Comparison of ENCODE assay signal across 14 cellular contexts in the genomic region with DNA sequence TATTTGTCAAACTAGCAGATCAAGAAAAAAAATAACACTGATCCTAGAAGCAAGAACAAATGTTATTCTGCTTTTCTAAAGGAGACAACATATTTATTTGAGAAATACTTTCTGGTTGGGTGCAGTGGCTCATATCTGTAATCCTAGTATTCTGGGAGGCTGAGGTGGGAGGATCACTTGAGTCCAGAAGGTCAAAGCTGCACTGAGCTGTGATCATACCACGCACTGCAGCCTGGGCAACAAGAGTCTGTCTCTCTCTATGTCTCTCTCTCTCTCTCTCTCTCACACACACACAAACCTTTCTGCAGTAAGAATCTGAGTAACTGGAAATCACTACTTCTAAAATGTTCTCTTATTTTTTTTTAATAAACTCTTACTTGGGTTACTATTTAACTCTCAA. TPM values are rescaled to one million over a fixed set of nuclear protein-coding genes. Genes with fewer than 3 reads are reported as not detected.
A peak's percentile ranks its signal among the peaks of the same experiment; 100 is the strongest.
DNase-seq lines count a peak whose midpoint lies in the region; ATAC-seq, FAIRE-seq and TF ChIP-seq lines count a peak whose summit lies in the region.
"Had no signal": no experiment of that assay in that cellular context is flagged by ENCODE, and none has a peak within 500 bp of the region (broad histone marks: within the 10 kb centered on the region; RNA-seq: fewer than 3 reads in every experiment).

No MANE protein-coding gene starts in this region.

- H3K4me2 ChIP-seq in K562 (ENCODE audit: insufficient read depth, low read length), result no peak overlapping the region
- H3K4me2 ChIP-seq: BLaER1 had no signal

- peaks cover 54% of the 10 kb centered on the region for H3K36me3 ChIP-seq in K562 (ENCODE audit: control insufficient read depth, insufficient read depth, low read length)

- no peak overlapping the region for H3K9ac ChIP-seq in K562 (ENCODE audit: insufficient read depth in 1 of 2, low read depth in 2 of 2, low read length in 2 of 2)
- H3K9ac ChIP-seq: BLaER1 had no signal

- H2AFZ ChIP-seq in K562 (ENCODE audit: low read depth, low read length), result no peak overlapping the region

- H3K4me3 Mint-ChIP-seq in activated naive CD4-positive, alpha-beta T cell treated with anti-CD3 and anti-CD28 coated beads, Interleukin-2, amount 50 U/mL, for 24 hours, result no peak overlapping the region
- H3K4me3 Mint-ChIP-seq: HFFc6 had no signal

- CTCF ChIA-PET in K562 (lab: Yijun Ruan, JAX; ENCODE audit: low intra/inter-chr PET ratio), result no interaction called here

- POLR2A ChIA-PET in K562 (lab: Yijun Ruan, JAX), result interaction anchor here (0.6 kb wide), 1 partner anchor 192 kb away, joined by 4 read pairs; no protein-coding TSS in a partner anchor

- H4K20me1 ChIP-seq in K562 (replicated peaks; ENCODE audit: control insufficient read depth, insufficient read depth, low read length), result no peaks in the 10 kb centered on the region
- H4K20me1 ChIP-seq: BLaER1 had no signal

- H3K4me1 Mint-ChIP-seq in activated naive CD4-positive, alpha-beta T cell treated with anti-CD3 and anti-CD28 coated beads, Interleukin-2, amount 50 U/mL, for 24 hours, result no peaks in the 10 kb centered on the region

- no TSS peak for BruUV-seq in K562 (replicated peaks; lab: Mats Ljungman, UMichigan)

- peaks cover 21% of the 10 kb centered on the region for H3K36me3 Mint-ChIP-seq in activated naive CD4-positive, alpha-beta T cell treated with anti-CD3 and anti-CD28 coated beads, Interleukin-2, amount 50 U/mL, for 24 hours

- ATAC-seq in K562, result no peak

- TF ChIP-seq CTCF in K562 (IDR thresholded peaks at IDR 0.05 in 2 of 3, conservative IDR thresholded peaks at IDR 0.05 in 1 of 3; ENCODE audit: insufficient read depth in 2 of 3, low read depth in 1 of 3, low read length in 3 of 3), result no peak

- FAIRE-seq in K562 (lab: Jason Lieb, UNC), result peak; percentile 6

- in situ Hi-C loops in K562 (cut with MboI), result no loop called here

- no peaks in the 10 kb centered on the region for H3K9me3 Mint-ChIP-seq in activated naive CD4-positive, alpha-beta T cell treated with anti-CD3 and anti-CD28 coated beads, Interleukin-2, amount 50 U/mL, for 24 hours
- H3K9me3 Mint-ChIP-seq: HFFc6 had no signal

- H3K9me3 ChIP-seq in K562 (replicated peaks; ENCODE audit: control insufficient read depth, insufficient read depth, low read depth, low read length), result no peaks in the 10 kb centered on the region
- H3K9me3 ChIP-seq: BLaER1 had no signal

- no peaks in the 10 kb centered on the region for H3K9me1 ChIP-seq in K562 (ENCODE audit: control insufficient read depth, insufficient read depth, low read length)

- no peak overlapping the region for H3K4me3 ChIP-seq in K562
- H3K4me3 ChIP-seq: BLaER1 had no signal

- no peak for TF ChIP-seq POLR2A in K562 (conservative IDR thresholded peaks at IDR 0.05)

- intact Hi-C loops in K562 (cut with micrococcal nuclease), result no loop called here

- H3K27me3 Mint-ChIP-seq in activated naive CD4-positive, alpha-beta T cell treated with anti-CD3 and anti-CD28 coated beads, Interleukin-2, amount 50 U/mL, for 24 hours, result no peaks in the 10 kb centered on the region

- H3K27me3 ChIP-seq in K562 (ENCODE audit: control insufficient read depth in 2 of 2, insufficient read depth in 2 of 2, low read length in 2 of 2), result no peaks in the 10 kb centered on the region
- H3K27me3 ChIP-seq: BLaER1 had no signal

- H3K4me1 ChIP-seq in K562 (replicated peaks in 1 of 2; ENCODE audit: control insufficient read depth in 2 of 2, insufficient read depth in 2 of 2, low read length in 2 of 2), result no peaks in the 10 kb centered on the region
- H3K4me1 ChIP-seq: BLaER1 had no signal

- 85% methylated on average over 1 of the region's 1 CpG for WGBS in K562 (ENCODE audit: insufficient coverage, low coverage, missing lambda C conversion rate)

- no peaks in the 10 kb centered on the region for H3K79me2 ChIP-seq in K562 (ENCODE audit: control insufficient read depth, insufficient read depth, low read length)

- peak overlapping the region; percentile 24 for H3K27ac Mint-ChIP-seq in activated naive CD4-positive, alpha-beta T cell treated with anti-CD3 and anti-CD28 coated beads, Interleukin-2, amount 50 U/mL, for 24 hours
- H3K27ac Mint-ChIP-seq: HFFc6 had no signal

- no peak for TF ChIP-seq RAD21 in K562 (CRISPR knock-in tag; conservative IDR thresholded peaks at IDR 0.05 in 1 of 2, IDR thresholded peaks at IDR 0.05 in 1 of 2)

- DNase-seq in activated naive CD4-positive, alpha-beta T cell treated with Interleukin-2 at 50 U/mL for 16 hours, result no peak
- DNase-seq in K562 (ENCODE audit: extremely low read depth in 1 of 4, low spot score in 3 of 4) (no peak), left kidney (ENCODE audit: low read depth, low spot score) (peak; percentile 22), NCI-H1930 (lab: John Stamatoyannopoulos, UW) (no peak), occipital lobe (lab: John Stamatoyannopoulos, UW) (no peak), ureter (ENCODE audit: low spot score) (no peak)
- DNase-seq: 8988T, AML-193, DMS53, GF-D8, HCEC 1CT, HFFc6 had no signal

- no peak overlapping the region for H3K27ac ChIP-seq in K562 (ENCODE audit: extremely low read depth, low read depth, low read length)
- H3K27ac ChIP-seq: BLaER1 had no signal

- no peak for TF ChIP-seq EP300 in K562 (IDR thresholded peaks at IDR 0.05; ENCODE audit: low read length)

TF ChIP-seq in K562, 482 proteins besides CTCF, POLR2A, EP300 and RAD21:
- TF ChIP-seq ZFPM2 (CRISPR knock-in tag; IDR thresholded peaks at IDR 0.05) (no peak), TEAD2 (tag; IDR thresholded peaks at IDR 0.05) (no peak), KAT7 (CRISPR knock-in tag; IDR thresholded peaks at IDR 0.05; ENCODE audit: borderline replicate concordance) (no peak), ZNF124 (CRISPR knock-in tag; IDR thresholded peaks at IDR 0.05) (no peak), BRF1 (IDR thresholded peaks at IDR 0.05; ENCODE audit: borderline replicate concordance, extremely low read depth, insufficient read length) (no peak), RBM14 (IDR thresholded peaks at IDR 0.05; ENCODE audit: borderline replicate concordance, insufficient read depth, low read depth, low read length) (no peak), SMAD3 (CRISPR knock-in tag; conservative IDR thresholded peaks at IDR 0.05) (no peak), ZNF589 (CRISPR knock-in tag; IDR thresholded peaks at IDR 0.05; ENCODE audit: low read depth) (no peak), ESRRB (CRISPR knock-in tag; IDR thresholded peaks at IDR 0.05; ENCODE audit: borderline replicate concordance) (no peak), ZNF175 (CRISPR knock-in tag; IDR thresholded peaks at IDR 0.05; ENCODE audit: low read depth) (no peak), RAD51 (IDR thresholded peaks at IDR 0.05; ENCODE audit: borderline replicate concordance, low read depth) (no peak), ZNF766 (CRISPR knock-in tag; conservative IDR thresholded peaks at IDR 0.05) (no peak), ZNF316 (IDR thresholded peaks at IDR 0.05) (no peak), TRIM28 (IDR thresholded peaks at IDR 0.05) (no peak)

RNA-seq across cellular contexts. Expression of a gene that starts 31.2 kb away (rescaled TPM):
- 109 and 156 TPM in 2 replicates for total RNA-seq in K562 (2011; cell fraction: chromatin; rRNA removed; ENCODE audit: low replicate concordance)
- 69.1 and 85.2 TPM in 2 replicates for total RNA-seq in K562 (2011; cell fraction: nucleolus; rRNA removed)
- 122 and 176 TPM in 2 replicates for total RNA-seq in K562 (2011; cell fraction: nucleoplasm; rRNA removed)
- total RNA-seq in K562 (2014; rRNA removed) (53.6 and 64.4 TPM in 2 replicates), K562 (2014; rRNA removed; fragmentation: Illumina TruSeq; extraction: Trizol) (67.5 and 71.8 TPM in 2 replicates), K562 (2015; rRNA removed; fragmentation: Illumina TruSeq; extraction: Trizol) (51.0 and 58.7 TPM in 2 replicates), K562 (2021) (115 and 122 TPM in 2 replicates), occipital lobe (19.5 TPM), ureter (50.8 TPM)
- polyA plus RNA-seq in K562 (2011; rRNA removed) (89.2 and 108 TPM in 2 replicates), K562 (2014; fragmentation: Illumina TruSeq; extraction: Trizol) (120 and 133 TPM in 2 replicates), K562 (2014; fragmentation: Nextera tagmentation; extraction: Ambion mirVana) (100 to 1,000 TPM; 126 to 198 TPM), K562 (2014; rRNA removed) (54.8 and 58.6 TPM in 2 replicates)
- polyA plus RNA-seq in K562 (2011; cell fraction: cytosol; rRNA removed), result 37.6 and 47.6 TPM in 2 replicates
- polyA plus RNA-seq in K562 (2011; cell fraction: nucleus; rRNA removed), result 109 and 157 TPM in 2 replicates
- polyA plus RNA-seq in K562 (2012), result 86.3 and 96.6 TPM in 2 replicates
- 138 and 184 TPM in 2 replicates for polyA minus RNA-seq in K562 (2011; rRNA and poly(A)+ RNA removed)
- polyA minus RNA-seq in K562 (2011; cell fraction: cytosol; rRNA and poly(A)+ RNA removed), result 40.4 and 45.1 TPM in 2 replicates
- polyA minus RNA-seq in K562 (2011; cell fraction: nucleus; rRNA and poly(A)+ RNA removed), result 43.6 and 99.0 TPM in 2 replicates

RNA-seq across cellular contexts. Expression of a gene that starts 31.4 kb away (rescaled TPM):
- total RNA-seq in K562 (2011; cell fraction: chromatin; rRNA removed; ENCODE audit: low replicate concordance), result 88.1 and 106 TPM in 2 replicates
- total RNA-seq in K562 (2011; cell fraction: nucleolus; rRNA removed), result 51.9 and 58.0 TPM in 2 replicates
- 48.1 and 55.9 TPM in 2 replicates for total RNA-seq in K562 (2011; cell fraction: nucleoplasm; rRNA removed)
- 70.5 and 74.5 TPM in 2 replicates for total RNA-seq in K562 (2014; rRNA removed)
- total RNA-seq in K562 (2014; rRNA removed; fragmentation: Illumina TruSeq; extraction: Trizol), result 66.7 and 69.9 TPM in 2 replicates
- total RNA-seq in K562 (2015; rRNA removed; fragmentation: Illumina TruSeq; extraction: Trizol), result 66.6 and 69.7 TPM in 2 replicates
- 65.8 and 72.0 TPM in 2 replicates for total RNA-seq in K562 (2021)
- polyA plus RNA-seq in K562 (2011; rRNA removed), result 80.7 and 91.8 TPM in 2 replicates
- 59.6 and 80.5 TPM in 2 replicates for polyA plus RNA-seq in K562 (2011; cell fraction: cytosol; rRNA removed)
- 53.3 and 69.5 TPM in 2 replicates for polyA plus RNA-seq in K562 (2011; cell fraction: nucleus; rRNA removed)
- 42.5 and 53.0 TPM in 2 replicates for polyA plus RNA-seq in K562 (2012)
- 82.6 and 91.6 TPM in 2 replicates for polyA plus RNA-seq in K562 (2014; fragmentation: Illumina TruSeq; extraction: Trizol)
- 10 to 100 TPM; 26.4 to 46.9 TPM for polyA plus RNA-seq in K562 (2014; fragmentation: Nextera tagmentation; extraction: Ambion mirVana)
- 61.7 and 63.5 TPM in 2 replicates for polyA plus RNA-seq in K562 (2014; rRNA removed)
- polyA minus RNA-seq in K562 (2011; rRNA and poly(A)+ RNA removed), result 103 and 109 TPM in 2 replicates
- 47.2 and 49.7 TPM in 2 replicates for polyA minus RNA-seq in K562 (2011; cell fraction: cytosol; rRNA and poly(A)+ RNA removed)
- polyA minus RNA-seq in K562 (2011; cell fraction: nucleus; rRNA and poly(A)+ RNA removed), result 26.9 and 57.0 TPM in 2 replicates
- total RNA-seq in occipital lobe, result 0.94 TPM
- 1.1 TPM for total RNA-seq in ureter

Comparison
In these comparisons a context has a peak if more than half of its experiments do, and no peak if none do; other contexts are left out.
1. RNA of a gene that starts 31.4 kb away (total RNA-seq): 48.1 to 106 TPM in K562; 1.1 TPM in ureter (single experiment) and 0.94 TPM in occipital lobe (single experiment); every median in the first group is over 10 times any median in the second.